Comparison of ENCODE assay signal across 1 cellular context in the genomic region with DNA sequence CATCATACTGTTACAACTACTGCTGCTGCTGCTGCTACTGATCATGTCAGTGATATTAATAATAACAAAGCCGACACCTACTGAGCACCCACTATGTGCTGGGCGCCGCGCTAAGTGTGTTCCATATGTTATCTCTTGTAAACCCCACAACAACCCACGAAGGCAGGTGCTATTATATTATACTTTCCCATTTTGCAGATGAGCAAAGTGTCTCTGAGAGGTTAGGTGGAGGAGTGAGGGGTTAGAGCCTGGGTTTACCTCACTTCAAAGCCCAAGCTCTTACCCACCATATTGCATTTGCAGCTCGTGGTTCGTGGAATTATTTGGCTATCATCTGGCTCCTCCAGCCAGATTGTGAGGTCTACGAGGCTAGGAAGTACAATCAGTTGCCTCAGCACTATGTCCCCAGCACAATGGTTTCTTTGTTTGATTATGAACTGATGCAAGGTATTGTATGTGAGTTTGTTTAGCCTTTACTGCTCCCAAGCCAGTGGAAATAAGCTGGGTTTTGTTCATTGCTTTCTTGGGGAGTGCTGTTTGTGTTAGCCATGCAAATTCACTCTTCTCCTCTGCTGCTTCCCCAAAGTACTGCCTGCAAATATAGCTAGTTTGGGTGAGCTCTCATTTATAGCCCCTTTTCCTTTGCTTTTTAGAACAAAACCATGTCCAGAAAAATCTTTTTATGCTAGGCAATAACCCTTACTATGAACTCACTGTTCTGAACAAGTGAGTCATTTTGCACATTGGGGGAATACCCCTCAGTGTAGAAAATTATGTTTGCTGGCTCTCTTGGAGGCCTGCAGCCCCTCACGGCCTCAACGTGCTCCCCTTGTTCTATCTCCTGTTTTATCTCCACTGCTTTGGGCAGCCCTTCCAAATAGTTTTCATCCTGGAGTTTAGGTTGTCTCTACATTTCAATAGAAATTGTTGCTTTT.
TF ChIP-seq lines count a peak whose summit lies in the region.

No MANE protein-coding gene starts in this region.

TF ChIP-seq in GM23338, 12 proteins besides CTCF, POLR2A, EP300 and RAD21 (continued from another document):
- TF ChIP-seq, protein P1, sequence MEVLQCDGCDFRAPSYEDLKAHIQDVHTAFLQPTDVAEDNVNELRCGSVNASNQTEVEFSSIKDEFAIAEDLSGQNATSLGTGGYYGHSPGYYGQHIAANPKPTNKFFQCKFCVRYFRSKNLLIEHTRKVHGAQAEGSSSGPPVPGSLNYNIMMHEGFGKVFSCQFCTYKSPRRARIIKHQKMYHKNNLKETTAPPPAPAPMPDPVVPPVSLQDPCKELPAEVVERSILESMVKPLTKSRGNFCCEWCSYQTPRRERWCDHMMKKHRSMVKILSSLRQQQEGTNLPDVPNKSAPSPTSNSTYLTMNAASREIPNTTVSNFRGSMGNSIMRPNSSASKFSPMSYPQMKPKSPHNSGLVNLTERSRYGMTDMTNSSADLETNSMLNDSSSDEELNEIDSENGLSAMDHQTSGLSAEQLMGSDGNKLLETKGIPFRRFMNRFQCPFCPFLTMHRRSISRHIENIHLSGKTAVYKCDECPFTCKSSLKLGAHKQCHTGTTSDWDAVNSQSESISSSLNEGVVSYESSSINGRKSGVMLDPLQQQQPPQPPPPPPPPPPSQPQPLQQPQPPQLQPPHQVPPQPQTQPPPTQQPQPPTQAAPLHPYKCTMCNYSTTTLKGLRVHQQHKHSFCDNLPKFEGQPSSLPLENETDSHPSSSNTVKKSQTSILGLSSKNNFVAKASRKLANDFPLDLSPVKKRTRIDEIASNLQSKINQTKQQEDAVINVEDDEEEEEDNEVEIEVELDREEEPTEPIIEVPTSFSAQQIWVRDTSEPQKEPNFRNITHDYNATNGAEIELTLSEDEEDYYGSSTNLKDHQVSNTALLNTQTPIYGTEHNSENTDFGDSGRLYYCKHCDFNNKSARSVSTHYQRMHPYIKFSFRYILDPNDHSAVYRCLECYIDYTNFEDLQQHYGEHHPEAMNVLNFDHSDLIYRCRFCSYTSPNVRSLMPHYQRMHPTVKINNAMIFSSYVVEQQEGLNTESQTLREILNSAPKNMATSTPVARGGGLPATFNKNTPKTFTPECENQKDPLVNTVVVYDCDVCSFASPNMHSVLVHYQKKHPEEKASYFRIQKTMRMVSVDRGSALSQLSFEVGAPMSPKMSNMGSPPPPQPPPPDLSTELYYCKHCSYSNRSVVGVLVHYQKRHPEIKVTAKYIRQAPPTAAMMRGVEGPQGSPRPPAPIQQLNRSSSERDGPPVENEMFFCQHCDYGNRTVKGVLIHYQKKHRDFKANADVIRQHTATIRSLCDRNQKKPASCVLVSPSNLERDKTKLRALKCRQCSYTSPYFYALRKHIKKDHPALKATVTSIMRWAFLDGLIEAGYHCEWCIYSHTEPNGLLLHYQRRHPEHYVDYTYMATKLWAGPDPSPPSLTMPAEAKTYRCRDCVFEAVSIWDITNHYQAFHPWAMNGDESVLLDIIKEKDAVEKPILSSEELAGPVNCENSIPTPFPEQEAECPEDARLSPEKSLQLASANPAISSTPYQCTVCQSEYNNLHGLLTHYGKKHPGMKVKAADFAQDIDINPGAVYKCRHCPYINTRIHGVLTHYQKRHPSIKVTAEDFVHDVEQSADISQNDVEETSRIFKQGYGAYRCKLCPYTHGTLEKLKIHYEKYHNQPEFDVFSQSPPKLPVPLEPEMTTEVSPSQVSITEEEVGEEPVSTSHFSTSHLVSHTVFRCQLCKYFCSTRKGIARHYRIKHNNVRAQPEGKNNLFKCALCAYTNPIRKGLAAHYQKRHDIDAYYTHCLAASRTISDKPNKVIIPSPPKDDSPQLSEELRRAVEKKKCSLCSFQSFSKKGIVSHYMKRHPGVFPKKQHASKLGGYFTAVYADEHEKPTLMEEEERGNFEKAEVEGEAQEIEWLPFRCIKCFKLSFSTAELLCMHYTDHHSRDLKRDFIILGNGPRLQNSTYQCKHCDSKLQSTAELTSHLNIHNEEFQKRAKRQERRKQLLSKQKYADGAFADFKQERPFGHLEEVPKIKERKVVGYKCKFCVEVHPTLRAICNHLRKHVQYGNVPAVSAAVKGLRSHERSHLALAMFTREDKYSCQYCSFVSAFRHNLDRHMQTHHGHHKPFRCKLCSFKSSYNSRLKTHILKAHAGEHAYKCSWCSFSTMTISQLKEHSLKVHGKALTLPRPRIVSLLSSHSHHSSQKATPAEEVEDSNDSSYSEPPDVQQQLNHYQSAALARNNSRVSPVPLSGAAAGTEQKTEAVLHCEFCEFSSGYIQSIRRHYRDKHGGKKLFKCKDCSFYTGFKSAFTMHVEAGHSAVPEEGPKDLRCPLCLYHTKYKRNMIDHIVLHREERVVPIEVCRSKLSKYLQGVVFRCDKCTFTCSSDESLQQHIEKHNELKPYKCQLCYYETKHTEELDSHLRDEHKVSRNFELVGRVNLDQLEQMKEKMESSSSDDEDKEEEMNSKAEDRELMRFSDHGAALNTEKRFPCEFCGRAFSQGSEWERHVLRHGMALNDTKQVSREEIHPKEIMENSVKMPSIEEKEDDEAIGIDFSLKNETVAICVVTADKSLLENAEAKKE (CRISPR knock-in tag; IDR thresholded peaks at IDR 0.05): no peak
